ENCODE assay signal across 8 cellular contexts in genomic region chr13:51803018-51803417, GRCh38. TPM values are rescaled to one million over a fixed set of nuclear protein-coding genes. Genes with fewer than 3 reads are reported as not detected.
DNase-seq lines count a peak whose midpoint lies in the region; ATAC-seq and TF ChIP-seq lines count a peak whose summit lies in the region.

No MANE protein-coding gene starts in this region.

- peak overlapping the region; percentile 92 for H3K9ac ChIP-seq in BLaER1

- intact Hi-C loops in mucosa of descending colon (cut with DNase I, micrococcal nuclease) = no loop called here

- H3K4me1 Mint-ChIP-seq in IgD-negative memory B cell = peaks cover 12 to 30% (median 20%) of the 10 kb centered on the region in 3 donors
- peaks cover 41% of the 10 kb centered on the region for H3K4me1 Mint-ChIP-seq in central memory CD8-positive, alpha-beta T cell

- H3K4me1 ChIP-seq in BLaER1 (peaks cover 54% of the 10 kb centered on the region), mucosa of descending colon (ENCODE audit: low read depth) (peaks cover 28% of the 10 kb centered on the region)

- no peaks in the 10 kb centered on the region for H3K36me3 Mint-ChIP-seq in IgD-negative memory B cell
- peaks cover 38% of the 10 kb centered on the region for H3K36me3 Mint-ChIP-seq in central memory CD8-positive, alpha-beta T cell (ENCODE audit: insufficient read depth)

- H3K4me2 ChIP-seq in BLaER1 = peak overlapping the region; percentile 89

- in situ Hi-C loops in GM13977 (cut with MboI; ENCODE audit: low pct_unique_long_range_greater_than_20kb, low sequenced_read_pairs, unreplicated experiment) = loop anchor here (10.0 to 25.0 kb wide), 3 partner anchors 334 to 666 kb away; partner anchors contain the start of gene NEK5

- H3K27me3 ChIP-seq in BLaER1 = no peaks in the 10 kb centered on the region

- peak overlapping the region; percentile 85 to 99 (median 94) for H3K4me3 Mint-ChIP-seq in IgD-negative memory B cell
- peak overlapping the region; percentile 85 for H3K4me3 Mint-ChIP-seq in central memory CD8-positive, alpha-beta T cell

- H3K27ac Mint-ChIP-seq in IgD-negative memory B cell = peak overlapping the region; percentile 93 to 100 (median 99)
- peak overlapping the region; percentile 99 for H3K27ac Mint-ChIP-seq in central memory CD8-positive, alpha-beta T cell (ENCODE audit: low read depth)

- H3K9me3 Mint-ChIP-seq in IgD-negative memory B cell = no peaks in the 10 kb centered on the region
- H3K9me3 Mint-ChIP-seq in central memory CD8-positive, alpha-beta T cell = no peaks in the 10 kb centered on the region

- TF ChIP-seq CTCF in mucosa of descending colon (IDR thresholded peaks at IDR 0.05) (no peak), GM13977 (IDR thresholded peaks at IDR 0.05; ENCODE audit: extremely low read depth, insufficient read depth, missing control alignments) (no peak)

- no peaks in the 10 kb centered on the region for H4K20me1 ChIP-seq in BLaER1

- peak overlapping the region; percentile 96 for H3K27ac ChIP-seq in BLaER1

- H3K27me3 Mint-ChIP-seq in IgD-negative memory B cell = no peaks in the 10 kb centered on the region
- no peaks in the 10 kb centered on the region for H3K27me3 Mint-ChIP-seq in central memory CD8-positive, alpha-beta T cell

- no peaks in the 10 kb centered on the region for H3K36me3 ChIP-seq in BLaER1
- no peaks in the 10 kb centered on the region for H3K36me3 ChIP-seq in mucosa of descending colon (ENCODE audit: low read depth)

- ATAC-seq in central memory CD8-positive, alpha-beta T cell (replicated peaks; ENCODE audit: extremely low read depth, poor library complexity, severe bottlenecking) = peak; percentile 0
- ATAC-seq in mucosa of descending colon (no peak), GM19397 (IDR thresholded peaks at IDR 0.05; ENCODE audit: unreplicated experiment) (no peak)

- no peaks in the 10 kb centered on the region for H3K9me3 ChIP-seq in BLaER1
- H3K9me3 ChIP-seq in mucosa of descending colon = no peaks in the 10 kb centered on the region

- H3K4me3 ChIP-seq in BLaER1 = peak overlapping the region; percentile 92
- H3K4me3 ChIP-seq in mucosa of descending colon = no peak overlapping the region

- DNase-seq in central memory CD8-positive, alpha-beta T cell (ENCODE audit: low spot score in 2 of 2) = no peak
- peak in 2 of 3 donors; percentile 19 to 48 for DNase-seq in mucosa of descending colon
- DNase-seq in AG08396 (ENCODE audit: low spot score) = no peak
- no peak for DNase-seq in GM13977 (ENCODE audit: low spot score)
- no peak for DNase-seq in CD1c-positive myeloid dendritic cell (ENCODE audit: extremely low spot score)

RNA-seq across cellular contexts. Expression of gene DHRS12, which starts 0.9 kb away (rescaled TPM):
- 22.0 TPM for polyA plus RNA-seq in IgD-negative memory B cell
- 10 to 100 TPM; 11.8 to 15.1 (median 14.1) TPM for total RNA-seq in mucosa of descending colon

RNA-seq across cellular contexts. Expression of gene TMEM272, which starts 42.0 kb away (rescaled TPM):
- polyA plus RNA-seq in IgD-negative memory B cell = not detected
- under 1 TPM; 0.07 to 0.35 (median 0.29) TPM for total RNA-seq in mucosa of descending colon

RNA-seq across cellular contexts. Expression of gene CCDC70, which starts 58.8 kb away (rescaled TPM):
- not detected for polyA plus RNA-seq in IgD-negative memory B cell
- not detected for total RNA-seq in mucosa of descending colon

Comparison
In these comparisons a context has a peak if more than half of its experiments do, and no peak if none do; other contexts are left out.
1. DNase-seq: peak in mucosa of descending colon (2 of 3); none in central memory CD8-positive, alpha-beta T cell (0 of 2), AG08396 (single experiment), GM13977 (single experiment) and CD1c-positive myeloid dendritic cell (single experiment).